ENCODE assay signal across 8 cellular contexts in genomic region chr21:34989337-34990151, GRCh38. TPM values are rescaled to one million over a fixed set of nuclear protein-coding genes. Genes with fewer than 3 reads are reported as not detected.
A peak's percentile ranks its signal among the peaks of the same experiment; 100 is the strongest.
DNase-seq lines count a peak whose midpoint lies in the region; ATAC-seq and TF ChIP-seq lines count a peak whose summit lies in the region.

No MANE protein-coding gene starts in this region.

- H3K4me1 Mint-ChIP-seq in activated naive CD8-positive, alpha-beta T cell treated with anti-CD3 and anti-CD28 coated beads for 36 hours, result peaks cover 61% of the 10 kb centered on the region

- H3K27ac Mint-ChIP-seq in activated naive CD8-positive, alpha-beta T cell treated with anti-CD3 and anti-CD28 coated beads for 36 hours, result peak overlapping the region; percentile 59

- H3K9me3 Mint-ChIP-seq in activated naive CD8-positive, alpha-beta T cell treated with anti-CD3 and anti-CD28 coated beads for 36 hours, result no peaks in the 10 kb centered on the region

- H3K27me3 ChIP-seq in esophagus squamous epithelium, result peaks cover 0 to 8% (median 0%) of the 10 kb centered on the region in 4 donors

- peak; percentile 39 for DNase-seq in GM13977 (ENCODE audit: low spot score)
- peak; percentile 65 for DNase-seq in activated naive CD8-positive, alpha-beta T cell treated with anti-CD3 and anti-CD28 coated beads for 36 hours
- DNase-seq in stimulated activated CD4-positive, alpha-beta T cell treated with anti-CD3 and anti-CD28 coated beads, Interleukin-1b, Interleukin-23, amount 100 ng/mL, for 48 hours, result peak; percentile 85
- DNase-seq in posterior vena cava (ENCODE audit: low spot score), result no peak
- DNase-seq in esophagus squamous epithelium (lab: John Stamatoyannopoulos, UW), result no peak
- no peak for DNase-seq in COLO829 (ENCODE audit: low spot score)

- no peak overlapping the region for H3K4me3 Mint-ChIP-seq in activated naive CD8-positive, alpha-beta T cell treated with anti-CD3 and anti-CD28 coated beads for 36 hours

- in situ Hi-C loops in GM13977 (cut with MboI; ENCODE audit: low pct_unique_long_range_greater_than_20kb, low sequenced_read_pairs, unreplicated experiment), result no loop called here

- H3K36me3 Mint-ChIP-seq in activated naive CD8-positive, alpha-beta T cell treated with anti-CD3 and anti-CD28 coated beads for 36 hours, result peaks cover 4% of the 10 kb centered on the region

- H3K27ac ChIP-seq in KOPT-K1 (ENCODE audit: low read depth, low read length, poor library complexity, severe bottlenecking), result peak overlapping the region; percentile 88
- no peak overlapping the region for H3K27ac ChIP-seq in esophagus squamous epithelium

- ATAC-seq in GM21786 (IDR thresholded peaks at IDR 0.05; ENCODE audit: unreplicated experiment), result no peak

- H3K36me3 ChIP-seq in KOPT-K1 (ENCODE audit: insufficient read depth, low read length) (peaks cover 60% of the 10 kb centered on the region), esophagus squamous epithelium (no peaks in the 10 kb centered on the region)

- TF ChIP-seq POLR2A in esophagus squamous epithelium (IDR thresholded peaks at IDR 0.05), result no peak

- H3K9me3 ChIP-seq in KOPT-K1 (ENCODE audit: insufficient read depth, low read length, poor library complexity, severe bottlenecking) (no peaks in the 10 kb centered on the region), esophagus squamous epithelium (no peaks in the 10 kb centered on the region)

- 43 to 65% methylated on average over 6 of the region's 6 CpGs for WGBS in esophagus squamous epithelium, 2 donors

- peaks cover 0 to 31% (median 0%) of the 10 kb centered on the region in 3 donors for H3K4me1 ChIP-seq in esophagus squamous epithelium

- TF ChIP-seq CTCF in GM13977 (IDR thresholded peaks at IDR 0.05; ENCODE audit: extremely low read depth, insufficient read depth, missing control alignments), result no peak
- TF ChIP-seq CTCF in esophagus squamous epithelium (IDR thresholded peaks at IDR 0.05), result no peak

- H3K4me3 ChIP-seq in esophagus squamous epithelium, result no peak overlapping the region

- intact Hi-C loops in posterior vena cava (cut with DNase I), result no loop called here
- intact Hi-C loops in esophagus squamous epithelium (cut with DNase I), result no loop called here

- H3K27me3 Mint-ChIP-seq in activated naive CD8-positive, alpha-beta T cell treated with anti-CD3 and anti-CD28 coated beads for 36 hours, result no peaks in the 10 kb centered on the region

RNA-seq across cellular contexts. Expression of gene RUNX1, which starts 59.6 kb away (rescaled TPM):
- 10 to 100 TPM; 16.6 to 18.0 TPM for total RNA-seq in activated naive CD8-positive, alpha-beta T cell treated with anti-CD3 and anti-CD28 coated beads for 36 hours
- total RNA-seq in posterior vena cava (10 to 100 TPM; 39.6 to 59.3 TPM), esophagus squamous epithelium (10 to 100 TPM in 3 of 4 donors, 1 to 10 TPM in 1; 8.2 to 25.4 (median 18.3) TPM)

Comparison
In these comparisons a context has a peak if more than half of its experiments do, and no peak if none do; other contexts are left out.
1. DNase-seq: peak in GM13977 (single experiment), activated naive CD8-positive, alpha-beta T cell treated with anti-CD3 and anti-CD28 coated beads for 36 hours (single experiment) and stimulated activated CD4-positive, alpha-beta T cell treated with anti-CD3 and anti-CD28 coated beads, Interleukin-1b, Interleukin-23, amount 100 ng/mL, for 48 hours (single experiment); none in posterior vena cava (single experiment), esophagus squamous epithelium (single experiment) and COLO829 (single experiment).